8 cellular contexts compared by ENCODE assay signal in genomic region chr5:72847439-72847838, GRCh38. TPM values are rescaled to one million over a fixed set of nuclear protein-coding genes. Genes with fewer than 3 reads are reported as not detected.
DNase-seq lines count a peak whose midpoint lies in the region; ATAC-seq, FAIRE-seq and TF ChIP-seq lines count a peak whose summit lies in the region.

No MANE protein-coding gene starts in this region.

- no peaks in the 10 kb centered on the region for H3K36me3 Mint-ChIP-seq in stimulated activated memory B cell treated with anti-CD40 and anti-IgM and Interleukin-4, amounts not matched to agents 10 μg/mL and 1 μg/mL and 100 μg/mL, for 72 hours

- H3K4me1 ChIP-seq in gastroesophageal sphincter (peaks cover 3 to 76% (median 7%) of the 10 kb centered on the region in 3 donors), pancreas (peaks cover 7 to 50% (median 32%) of the 10 kb centered on the region in 3 donors)

- no peak for TF ChIP-seq EP300 in gastroesophageal sphincter (IDR thresholded peaks at IDR 0.05)

- H3K9me3 ChIP-seq in gastroesophageal sphincter (no peaks in the 10 kb centered on the region), pancreas (no peaks in the 10 kb centered on the region)

- H3K27me3 Mint-ChIP-seq in stimulated activated memory B cell treated with anti-CD40 and anti-IgM and Interleukin-4, amounts not matched to agents 10 μg/mL and 1 μg/mL and 100 μg/mL, for 72 hours, result no peaks in the 10 kb centered on the region

- peaks cover 63% of the 10 kb centered on the region for H3K4me1 Mint-ChIP-seq in stimulated activated memory B cell treated with anti-CD40 and anti-IgM and Interleukin-4, amounts not matched to agents 10 μg/mL and 1 μg/mL and 100 μg/mL, for 72 hours

- ATAC-seq in gastroesophageal sphincter (no peak), pancreas (no peak)
- ATAC-seq in stimulated activated memory B cell treated with anti-CD40 and anti-IgM and Interleukin-4, amounts not matched to agents 10 μg/mL and 1 μg/mL and 100 μg/mL, for 72 hours, result no peak

- H3K27me3 ChIP-seq in gastroesophageal sphincter (no peaks in the 10 kb centered on the region), pancreas (no peaks in the 10 kb centered on the region)

- TF ChIP-seq POLR2A in gastroesophageal sphincter (IDR thresholded peaks at IDR 0.05), result no peak

- peak overlapping the region; percentile 99 for H3K27ac Mint-ChIP-seq in stimulated activated memory B cell treated with anti-CD40 and anti-IgM and Interleukin-4, amounts not matched to agents 10 μg/mL and 1 μg/mL and 100 μg/mL, for 72 hours

- no peak for FAIRE-seq in pancreas (lab: Jason Lieb, UNC)

- no peaks in the 10 kb centered on the region for H3K36me3 ChIP-seq in gastroesophageal sphincter
- H3K36me3 ChIP-seq in pancreas, result no peaks in the 10 kb centered on the region

- WGBS in gastroesophageal sphincter (ENCODE audit: low coverage in 1 of 2), 2 donors, result 5 to 8% methylated on average over 3 of the region's 3 CpGs
- 7 to 8% methylated on average over 3 of the region's 3 CpGs for WGBS in pancreas, 2 donors

- no peak for TF ChIP-seq CTCF in WI38 (IDR thresholded peaks at IDR 0.05; ENCODE audit: low read depth, low read length)
- no peak for TF ChIP-seq CTCF in gastroesophageal sphincter (IDR thresholded peaks at IDR 0.05)
- TF ChIP-seq CTCF in pancreas (IDR thresholded peaks at IDR 0.05), result no peak

- DNase-seq in DMS 273 (lab: John Stamatoyannopoulos, UW; ENCODE audit: unreplicated experiment) (peak; percentile 14), DMS 273 treated with DMSO at 0.1 percent for 48 hours (lab: John Stamatoyannopoulos, UW) (no peak), pancreas (no peak), DMS79 (lab: John Stamatoyannopoulos, UW) (no peak)
- no peak for DNase-seq in activated CD4-positive, CD25-positive, alpha-beta regulatory T cell (lab: John Stamatoyannopoulos, UW)

- intact Hi-C loops in pancreas (cut with DNase I), result no loop called here

- H3K4me3 ChIP-seq in WI38 (ENCODE audit: low read depth, low read length), result peak overlapping the region; percentile 81
- peak overlapping the region in 1 of 2 donors; percentile 79 for H3K4me3 ChIP-seq in gastroesophageal sphincter
- peak overlapping the region in 2 of 4 donors; percentile 77 to 87 for H3K4me3 ChIP-seq in pancreas

- H3K4me3 Mint-ChIP-seq in stimulated activated memory B cell treated with anti-CD40 and anti-IgM and Interleukin-4, amounts not matched to agents 10 μg/mL and 1 μg/mL and 100 μg/mL, for 72 hours, result peak overlapping the region; percentile 99

- no peaks in the 10 kb centered on the region for H3K9me3 Mint-ChIP-seq in stimulated activated memory B cell treated with anti-CD40 and anti-IgM and Interleukin-4, amounts not matched to agents 10 μg/mL and 1 μg/mL and 100 μg/mL, for 72 hours

- H3K27ac ChIP-seq in gastroesophageal sphincter (peak overlapping the region in 3 of 4 donors; percentile 91 to 95 (median 93)), pancreas (no peak overlapping the region)

RNA-seq across cellular contexts. Expression of gene TNPO1, which starts 31.0 kb away (rescaled TPM):
- total RNA-seq in gastroesophageal sphincter, result 100 to 1,000 TPM in 3 of 4 donors, 10 to 100 TPM in 1; 81.2 to 131 (median 116) TPM
- 10 to 100 TPM; 37.9 to 58.9 (median 48.2) TPM for total RNA-seq in pancreas
- polyA plus RNA-seq in pancreas, result 10 to 100 TPM in 1 of 2 donors, 1 to 10 TPM in 1; 5.5 to 11.2 TPM

Comparison
In these comparisons a context has a peak if more than half of its experiments do, and no peak if none do; other contexts are left out.
1. H3K27ac ChIP-seq: peak in gastroesophageal sphincter (3 of 4); none in pancreas (0 of 4).